Comparison of ENCODE assay signal across 21 cellular contexts in the genomic region with DNA sequence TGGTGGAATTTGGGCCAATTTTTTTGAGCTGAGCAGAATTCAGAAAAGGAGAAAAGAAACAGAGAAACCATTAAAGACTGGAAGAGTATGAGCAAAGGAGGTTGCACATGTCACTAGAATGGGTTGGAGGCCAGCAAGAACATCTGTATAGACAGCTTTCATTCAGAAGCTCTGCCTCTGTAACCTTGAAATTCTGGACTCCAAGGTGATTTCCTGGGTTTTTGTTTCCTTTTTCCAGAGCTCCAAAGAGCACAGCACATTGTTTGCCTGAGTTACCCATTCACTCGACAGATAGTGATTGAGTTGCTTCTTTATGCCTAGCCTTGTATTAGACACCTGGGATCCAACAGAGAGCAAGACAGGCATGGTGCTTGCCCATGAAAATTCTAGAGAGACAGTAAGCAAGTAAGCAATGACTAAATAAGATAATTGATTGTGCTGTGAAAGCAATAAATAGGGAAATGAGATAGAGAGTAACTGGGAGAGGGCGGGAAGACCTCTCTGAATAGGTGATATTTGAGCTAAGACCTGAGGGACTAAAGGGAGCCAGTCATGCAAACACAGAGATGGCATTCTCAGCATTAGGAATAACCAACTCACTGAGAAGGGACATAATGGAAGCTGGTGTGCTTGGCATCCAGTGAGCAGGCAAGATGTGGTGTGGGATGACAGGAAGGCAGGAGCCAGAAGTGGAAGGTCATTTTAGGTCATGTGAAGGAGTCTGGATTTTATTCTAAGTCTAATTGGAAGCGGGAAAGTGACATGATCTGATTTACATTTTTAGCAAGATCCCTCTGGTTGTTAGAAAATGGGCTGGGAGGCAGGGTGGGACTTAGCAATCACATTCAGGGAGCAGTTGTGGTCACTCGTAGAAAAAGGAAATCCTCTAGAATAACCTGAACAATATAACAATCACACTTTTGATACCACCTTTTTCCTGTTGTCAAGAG.
"Had no signal": no experiment of that assay in that cellular context is flagged by ENCODE, and none has a peak within 500 bp of the region (broad histone marks: within the 10 kb centered on the region; RNA-seq: fewer than 3 reads in every experiment).

No MANE protein-coding gene starts in this region.

- H3K27me3 Mint-ChIP-seq: activated CD4-positive, alpha-beta memory T cell treated with anti-CD3 and anti-CD28 coated beads, Interleukin-2, amount 10 ng/mL, durations not matched to agents 7 days and 5 days; activated CD4-positive, alpha-beta T cell treated with anti-CD3 and anti-CD28 coated beads, Interleukin-2, amount 10 ng/mL, durations not matched to agents 24 days and 14 days; activated naive CD8-positive, alpha-beta T cell treated with anti-CD3 and anti-CD28 coated beads, Interleukin-2, amount 10 ng/mL, durations not matched to agents 7 days and 5 days had no signal

- H3K4me3 ChIP-seq: lung, upper lobe of left lung had no signal

- H3K4me3 Mint-ChIP-seq: activated CD4-positive, alpha-beta memory T cell treated with anti-CD3 and anti-CD28 coated beads, Interleukin-2, amount 10 ng/mL, durations not matched to agents 7 days and 5 days; activated CD4-positive, alpha-beta T cell treated with anti-CD3 and anti-CD28 coated beads, Interleukin-2, amount 10 ng/mL, durations not matched to agents 24 days and 14 days; activated naive CD4-positive, alpha-beta T cell treated with anti-CD3 and anti-CD28 coated beads for 36 hours; activated naive CD8-positive, alpha-beta T cell treated with anti-CD3 and anti-CD28 coated beads, Interleukin-2, amount 10 ng/mL, durations not matched to agents 7 days and 5 days; activated T-cell treated with anti-CD3 and anti-CD28 coated beads, Interleukin-2, amount 50 U/mL, for 72 hours; naive B cell; T-helper 1 cell treated with Interleukin-12 subunit alpha and Interleukin-12 subunit beta and Interleukin-4 antibody, amounts not matched to agents 30 μg/mL and 1 μg/mL, for 36 hours had no signal

- H3K4me1 ChIP-seq: upper lobe of left lung had no signal

- DNase-seq: activated CD4-positive, alpha-beta memory T cell treated with anti-CD3 and anti-CD28 coated beads, Interleukin-2, amount 10 ng/mL, durations not matched to agents 7 days and 5 days; activated CD4-positive, alpha-beta T cell treated with anti-CD3 and anti-CD28 coated beads, Interleukin-2, amount 10 ng/mL, durations not matched to agents 24 days and 14 days; activated effector memory CD4-positive, alpha-beta T cell treated with Interleukin-2 at 50 U/mL for 16 hours; activated naive CD4-positive, alpha-beta T cell treated with anti-CD3 and anti-CD28 coated beads for 36 hours; activated naive CD8-positive, alpha-beta T cell treated with anti-CD3 and anti-CD28 coated beads, Interleukin-2, amount 10 ng/mL, durations not matched to agents 7 days and 5 days; activated T-cell treated with anti-CD3 and anti-CD28 coated beads, Interleukin-2, amount 50 U/mL, for 72 hours; amniotic stem cell; effector CD4-positive, alpha-beta T cell; foreskin melanocyte; glutamatergic neuron; hypothalamus; naive B cell; occipital lobe; posterior cingulate gyrus; stimulated activated CD4-positive, alpha-beta T cell treated with anti-CD3 and anti-CD28 coated beads, Interleukin-4, amount 100 ng/mL, for 24 hours; stimulated activated naive CD8-positive, alpha-beta T cell treated with anti-CD3 and anti-CD28 coated beads, Interleukin-15, Interleukin-2, amounts not matched to agents 100 U/mL and 50 U/mL, for 24 hours; upper lobe of left lung had no signal

- H3K27me3 ChIP-seq: upper lobe of left lung had no signal

- H3K9me3 ChIP-seq: upper lobe of left lung had no signal

- H3K36me3 Mint-ChIP-seq: activated naive CD8-positive, alpha-beta T cell treated with anti-CD3 and anti-CD28 coated beads, Interleukin-2, amount 10 ng/mL, durations not matched to agents 7 days and 5 days; naive B cell had no signal

- H3K36me3 ChIP-seq: upper lobe of left lung had no signal

- H3K9me3 Mint-ChIP-seq: activated CD4-positive, alpha-beta T cell treated with anti-CD3 and anti-CD28 coated beads, Interleukin-2, amount 10 ng/mL, durations not matched to agents 24 days and 14 days; activated naive CD4-positive, alpha-beta T cell treated with anti-CD3 and anti-CD28 coated beads for 36 hours; activated naive CD8-positive, alpha-beta T cell treated with anti-CD3 and anti-CD28 coated beads, Interleukin-2, amount 10 ng/mL, durations not matched to agents 7 days and 5 days; activated T-cell treated with anti-CD3 and anti-CD28 coated beads, Interleukin-2, amount 50 U/mL, for 72 hours; T-helper 1 cell treated with Interleukin-12 subunit alpha and Interleukin-12 subunit beta and Interleukin-4 antibody, amounts not matched to agents 30 μg/mL and 1 μg/mL, for 36 hours had no signal

- H3K4me1 Mint-ChIP-seq: activated CD4-positive, alpha-beta memory T cell treated with anti-CD3 and anti-CD28 coated beads, Interleukin-2, amount 10 ng/mL, durations not matched to agents 7 days and 5 days; activated CD4-positive, alpha-beta T cell treated with anti-CD3 and anti-CD28 coated beads, Interleukin-2, amount 10 ng/mL, durations not matched to agents 24 days and 14 days; activated naive CD8-positive, alpha-beta T cell treated with anti-CD3 and anti-CD28 coated beads, Interleukin-2, amount 10 ng/mL, durations not matched to agents 7 days and 5 days; naive B cell had no signal

- H3K27ac ChIP-seq: upper lobe of left lung had no signal

- H3K27ac Mint-ChIP-seq: activated CD4-positive, alpha-beta memory T cell treated with anti-CD3 and anti-CD28 coated beads, Interleukin-2, amount 10 ng/mL, durations not matched to agents 7 days and 5 days; activated CD4-positive, alpha-beta T cell treated with anti-CD3 and anti-CD28 coated beads, Interleukin-2, amount 10 ng/mL, durations not matched to agents 24 days and 14 days; activated naive CD4-positive, alpha-beta T cell treated with anti-CD3 and anti-CD28 coated beads for 36 hours; activated naive CD8-positive, alpha-beta T cell treated with anti-CD3 and anti-CD28 coated beads, Interleukin-2, amount 10 ng/mL, durations not matched to agents 7 days and 5 days; activated T-cell treated with anti-CD3 and anti-CD28 coated beads, Interleukin-2, amount 50 U/mL, for 72 hours; naive B cell; T-helper 1 cell treated with Interleukin-12 subunit alpha and Interleukin-12 subunit beta and Interleukin-4 antibody, amounts not matched to agents 30 μg/mL and 1 μg/mL, for 36 hours had no signal

- ATAC-seq: activated CD4-positive, CD25-positive, alpha-beta regulatory T cell treated with anti-CD3 and anti-CD28 coated beads, Interleukin-2, amount 50 U/mL, for 24 hours; activated T-cell treated with anti-CD3 and anti-CD28 coated beads, Interleukin-2, amount 50 U/mL, for 72 hours; esophagus mucosa; stimulated activated naive CD8-positive, alpha-beta T cell treated with anti-CD3 and anti-CD28 coated beads, Interleukin-15, Interleukin-2, amounts not matched to agents 100 U/mL and 50 U/mL, for 24 hours had no signal
